18 cellular contexts compared by ENCODE assay signal in genomic region chr2:7706791-7707190, GRCh38.
DNase-seq lines count a peak whose midpoint lies in the region; ATAC-seq and TF ChIP-seq lines count a peak whose summit lies in the region.
"Had no signal": no experiment of that assay in that cellular context is flagged by ENCODE, and none has a peak within 500 bp of the region (broad histone marks: within the 10 kb centered on the region; RNA-seq: fewer than 3 reads in every experiment).

No MANE protein-coding gene starts in this region.

- H3K9me3 Mint-ChIP-seq in MCF 10A (ENCODE audit: unreplicated experiment), result no peaks in the 10 kb centered on the region
- H3K9me3 Mint-ChIP-seq: CD8-positive, alpha-beta memory T cell had no signal

- CTCF ChIA-PET in MCF 10A (lab: Yijun Ruan, JAX), result interaction anchor here (0.6 kb wide), 1 partner anchor 893 kb away, joined by 3 read pairs; no protein-coding TSS in a partner anchor

- no peak for TF ChIP-seq CTCF in MCF 10A (IDR thresholded peaks at IDR 0.05; ENCODE audit: unreplicated experiment)
- TF ChIP-seq CTCF in breast epithelium (IDR thresholded peaks at IDR 0.05), result no peak
- TF ChIP-seq CTCF in RWPE2 (IDR thresholded peaks at IDR 0.05; ENCODE audit: poor library complexity, severe bottlenecking), result no peak
- no peak for TF ChIP-seq CTCF in fibroblast of mammary gland (conservative IDR thresholded peaks at IDR 0.05; ENCODE audit: control insufficient read depth, insufficient read depth, low read depth, low read length)
- no peak for TF ChIP-seq CTCF in omental fat pad (IDR thresholded peaks at IDR 0.05)

- H3K4me1 Mint-ChIP-seq in MCF 10A (ENCODE audit: insufficient read depth, unreplicated experiment), result peaks cover 17% of the 10 kb centered on the region

- POLR2A ChIA-PET in MCF 10A (lab: Yijun Ruan, JAX), result no interaction called here

- intact Hi-C loops in MCF 10A (cut with micrococcal nuclease), result loop anchor here (1.0 kb wide), 1 partner anchor 106 kb away; no protein-coding TSS in a partner anchor
- intact Hi-C loops in breast epithelium (cut with DNase I; ENCODE audit: low total_unique reads), result no loop called here

- H3K9me3 ChIP-seq in breast epithelium (no peaks in the 10 kb centered on the region), RWPE2 (ENCODE audit: severe bottlenecking) (no peaks in the 10 kb centered on the region)
- H3K9me3 ChIP-seq: BLaER1 had no signal

- BruUV-seq in MCF 10A (replicated peaks; lab: Mats Ljungman, UMichigan), result no TSS peak

- no peak for TF ChIP-seq POLR2A in breast epithelium (IDR thresholded peaks at IDR 0.05)

- ATAC-seq in RWPE2 (ENCODE audit: low read depth), result peak; percentile 28; the same call in 1 of the 3 replicates
- ATAC-seq in omental fat pad (ENCODE audit: low FRiP score), result no peak
- ATAC-seq in GM19324 (IDR thresholded peaks at IDR 0.05; ENCODE audit: low FRiP score, unreplicated experiment), result no peak

- no peaks in the 10 kb centered on the region for H3K27me3 Mint-ChIP-seq in MCF 10A (ENCODE audit: insufficient read depth, unreplicated experiment)
- H3K27me3 Mint-ChIP-seq: CD8-positive, alpha-beta memory T cell had no signal

- DNase-seq in MCF 10A (ENCODE audit: unreplicated experiment) (peak; percentile 30), breast epithelium (ENCODE audit: low spot score in 2 of 2) (no peak), RWPE2 (ENCODE audit: low spot score) (no peak), fibroblast of mammary gland (ENCODE audit: low read depth) (peak; percentile 60), omental fat pad (ENCODE audit: low spot score) (no peak), COR-L47 (lab: John Stamatoyannopoulos, UW) (no peak)
- no peak for DNase-seq in stimulated activated CD4-positive, alpha-beta T cell treated with anti-CD3 and anti-CD28 coated beads, Interleukin-4, amount 100 ng/mL, for 24 hours
- DNase-seq: CD8-positive, alpha-beta memory T cell; DMS79 treated with DMSO at 0.1 percent for 48 hours; GF-D8; NCI-H1436; NCI-H2081; NCI-H510A; NCI-H774 had no signal

- no peak overlapping the region for H3K27ac ChIP-seq in breast epithelium
- H3K27ac ChIP-seq in RWPE2 (ENCODE audit: poor library complexity, severe bottlenecking), result peak overlapping the region; percentile 95
- H3K27ac ChIP-seq: 22Rv1, BLaER1, SK-N-MC had no signal

- H3K36me3 ChIP-seq in breast epithelium (no peaks in the 10 kb centered on the region), RWPE2 (ENCODE audit: low read depth) (no peaks in the 10 kb centered on the region)
- H3K36me3 ChIP-seq: BLaER1 had no signal

- no peak overlapping the region for H3K4me3 ChIP-seq in breast epithelium
- H3K4me3 ChIP-seq in RWPE2 (ENCODE audit: severe bottlenecking), result no peak overlapping the region
- no peak overlapping the region for H3K4me3 ChIP-seq in fibroblast of mammary gland (ENCODE audit: control insufficient read depth, low read depth, low read length)
- H3K4me3 ChIP-seq: BLaER1, SK-N-MC had no signal

- H3K27ac Mint-ChIP-seq in MCF 10A (ENCODE audit: low read depth, unreplicated experiment), result peak overlapping the region; percentile 54

- H3K27me3 ChIP-seq in breast epithelium, result no peaks in the 10 kb centered on the region
- H3K27me3 ChIP-seq in RWPE2 (ENCODE audit: insufficient read depth, poor library complexity, severe bottlenecking), result no peaks in the 10 kb centered on the region
- H3K27me3 ChIP-seq: BLaER1 had no signal

- no peaks in the 10 kb centered on the region for H3K4me1 ChIP-seq in breast epithelium
- peaks cover 29% of the 10 kb centered on the region for H3K4me1 ChIP-seq in RWPE2 (ENCODE audit: insufficient read depth, poor library complexity, severe bottlenecking)
- H3K4me1 ChIP-seq: BLaER1 had no signal

- no peak overlapping the region for H3K4me3 Mint-ChIP-seq in MCF 10A (ENCODE audit: unreplicated experiment)
- H3K4me3 Mint-ChIP-seq: CD8-positive, alpha-beta memory T cell had no signal

- no peaks in the 10 kb centered on the region for H3K36me3 Mint-ChIP-seq in MCF 10A (ENCODE audit: insufficient read depth, unreplicated experiment)
- H3K36me3 Mint-ChIP-seq: CD8-positive, alpha-beta memory T cell had no signal

Comparison
In these comparisons a context has a peak if more than half of its experiments do, and no peak if none do; other contexts are left out.
1. DNase-seq: peak in MCF 10A (single experiment) and fibroblast of mammary gland (single experiment); none in breast epithelium (0 of 2), RWPE2 (single experiment), omental fat pad (single experiment), COR-L47 (single experiment) and stimulated activated CD4-positive, alpha-beta T cell treated with anti-CD3 and anti-CD28 coated beads, Interleukin-4, amount 100 ng/mL, for 24 hours (single experiment).